Comparison of ENCODE assay signal across 2 cellular contexts in the genomic region with DNA sequence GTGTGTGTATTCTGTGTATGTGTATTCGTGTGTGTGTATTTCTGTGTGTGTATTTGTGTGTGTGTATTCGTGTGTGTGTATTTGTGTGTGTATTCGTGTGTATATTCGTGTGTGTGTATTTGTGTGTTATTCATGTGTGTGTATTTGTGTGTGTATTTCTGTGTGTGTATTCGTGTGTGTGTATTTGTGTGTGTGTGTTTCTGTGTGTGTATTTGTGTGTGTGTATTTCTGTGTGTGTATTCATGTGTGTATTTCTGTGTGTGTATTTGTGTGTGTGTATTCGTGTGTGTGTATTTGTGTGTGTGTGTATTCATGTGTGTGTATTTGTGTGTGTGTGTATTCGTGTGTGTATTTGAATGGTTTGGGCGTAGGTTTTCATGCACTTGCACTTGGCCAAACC.
TF ChIP-seq lines count a peak whose summit lies in the region.

No MANE protein-coding gene starts in this region.

TF ChIP-seq in HepG2, 621 proteins besides CTCF, POLR2A, EP300 and RAD21:
- TF ChIP-seq, protein P1, sequence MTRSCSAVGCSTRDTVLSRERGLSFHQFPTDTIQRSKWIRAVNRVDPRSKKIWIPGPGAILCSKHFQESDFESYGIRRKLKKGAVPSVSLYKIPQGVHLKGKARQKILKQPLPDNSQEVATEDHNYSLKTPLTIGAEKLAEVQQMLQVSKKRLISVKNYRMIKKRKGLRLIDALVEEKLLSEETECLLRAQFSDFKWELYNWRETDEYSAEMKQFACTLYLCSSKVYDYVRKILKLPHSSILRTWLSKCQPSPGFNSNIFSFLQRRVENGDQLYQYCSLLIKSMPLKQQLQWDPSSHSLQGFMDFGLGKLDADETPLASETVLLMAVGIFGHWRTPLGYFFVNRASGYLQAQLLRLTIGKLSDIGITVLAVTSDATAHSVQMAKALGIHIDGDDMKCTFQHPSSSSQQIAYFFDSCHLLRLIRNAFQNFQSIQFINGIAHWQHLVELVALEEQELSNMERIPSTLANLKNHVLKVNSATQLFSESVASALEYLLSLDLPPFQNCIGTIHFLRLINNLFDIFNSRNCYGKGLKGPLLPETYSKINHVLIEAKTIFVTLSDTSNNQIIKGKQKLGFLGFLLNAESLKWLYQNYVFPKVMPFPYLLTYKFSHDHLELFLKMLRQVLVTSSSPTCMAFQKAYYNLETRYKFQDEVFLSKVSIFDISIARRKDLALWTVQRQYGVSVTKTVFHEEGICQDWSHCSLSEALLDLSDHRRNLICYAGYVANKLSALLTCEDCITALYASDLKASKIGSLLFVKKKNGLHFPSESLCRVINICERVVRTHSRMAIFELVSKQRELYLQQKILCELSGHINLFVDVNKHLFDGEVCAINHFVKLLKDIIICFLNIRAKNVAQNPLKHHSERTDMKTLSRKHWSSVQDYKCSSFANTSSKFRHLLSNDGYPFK (CRISPR knock-in tag; IDR thresholded peaks at IDR 0.05; ENCODE audit: borderline replicate concordance): no peak
- no peak for TF ChIP-seq GPN1 (CRISPR knock-in tag; IDR thresholded peaks at IDR 0.05; ENCODE audit: borderline replicate concordance)
- TF ChIP-seq SMAD3 (CRISPR knock-in tag; IDR thresholded peaks at IDR 0.05): no peak
- TF ChIP-seq JUN (CRISPR knock-in tag; IDR thresholded peaks at IDR 0.05): no peak
- no peak for TF ChIP-seq SMARCE1 (IDR thresholded peaks at IDR 0.05; ENCODE audit: borderline replicate concordance)
- no peak for TF ChIP-seq HES4 (CRISPR knock-in tag; IDR thresholded peaks at IDR 0.05; ENCODE audit: borderline replicate concordance)
- TF ChIP-seq, protein P2, sequence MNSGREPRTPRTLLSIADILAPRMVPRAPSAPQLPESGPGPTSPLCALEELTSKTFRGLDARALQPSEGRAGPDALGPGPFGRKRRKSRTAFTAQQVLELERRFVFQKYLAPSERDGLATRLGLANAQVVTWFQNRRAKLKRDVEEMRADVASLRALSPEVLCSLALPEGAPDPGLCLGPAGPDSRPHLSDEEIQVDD (CRISPR knock-in tag; IDR thresholded peaks at IDR 0.05; ENCODE audit: borderline replicate concordance): no peak
- TF ChIP-seq SNAPC2 (CRISPR knock-in tag; IDR thresholded peaks at IDR 0.05): no peak
- TF ChIP-seq, protein P3, sequence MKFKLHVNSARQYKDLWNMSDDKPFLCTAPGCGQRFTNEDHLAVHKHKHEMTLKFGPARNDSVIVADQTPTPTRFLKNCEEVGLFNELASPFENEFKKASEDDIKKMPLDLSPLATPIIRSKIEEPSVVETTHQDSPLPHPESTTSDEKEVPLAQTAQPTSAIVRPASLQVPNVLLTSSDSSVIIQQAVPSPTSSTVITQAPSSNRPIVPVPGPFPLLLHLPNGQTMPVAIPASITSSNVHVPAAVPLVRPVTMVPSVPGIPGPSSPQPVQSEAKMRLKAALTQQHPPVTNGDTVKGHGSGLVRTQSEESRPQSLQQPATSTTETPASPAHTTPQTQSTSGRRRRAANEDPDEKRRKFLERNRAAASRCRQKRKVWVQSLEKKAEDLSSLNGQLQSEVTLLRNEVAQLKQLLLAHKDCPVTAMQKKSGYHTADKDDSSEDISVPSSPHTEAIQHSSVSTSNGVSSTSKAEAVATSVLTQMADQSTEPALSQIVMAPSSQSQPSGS (CRISPR knock-in tag; IDR thresholded peaks at IDR 0.05): no peak
- TF ChIP-seq, protein P4, sequence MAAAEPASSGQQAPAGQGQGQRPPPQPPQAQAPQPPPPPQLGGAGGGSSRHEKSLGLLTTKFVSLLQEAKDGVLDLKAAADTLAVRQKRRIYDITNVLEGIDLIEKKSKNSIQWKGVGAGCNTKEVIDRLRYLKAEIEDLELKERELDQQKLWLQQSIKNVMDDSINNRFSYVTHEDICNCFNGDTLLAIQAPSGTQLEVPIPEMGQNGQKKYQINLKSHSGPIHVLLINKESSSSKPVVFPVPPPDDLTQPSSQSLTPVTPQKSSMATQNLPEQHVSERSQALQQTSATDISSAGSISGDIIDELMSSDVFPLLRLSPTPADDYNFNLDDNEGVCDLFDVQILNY (CRISPR knock-in tag; conservative IDR thresholded peaks at IDR 0.05): no peak

TF ChIP-seq in H1, 55 proteins besides CTCF, POLR2A, EP300 and RAD21:
- TF ChIP-seq TEAD4 (IDR thresholded peaks at IDR 0.05; ENCODE audit: low read depth, low read length) (no peak), PHF8 (conservative IDR thresholded peaks at IDR 0.05; ENCODE audit: low read depth, low read length) (no peak), SUZ12 (IDR thresholded peaks at IDR 0.05; ENCODE audit: low read length) (no peak), SIX5 (IDR thresholded peaks at IDR 0.05; ENCODE audit: low read depth, low read length) (no peak), FOSL1 (IDR thresholded peaks at IDR 0.05; ENCODE audit: insufficient read depth, low read depth, low read length) (no peak), MAFK (IDR thresholded peaks at IDR 0.05; ENCODE audit: low read depth, low read length) (no peak), EZH2 (IDR thresholded peaks at IDR 0.05; ENCODE audit: low read depth, low read length, severe bottlenecking) (no peak), RBBP5 (IDR thresholded peaks at IDR 0.05; ENCODE audit: borderline replicate concordance, low read depth, low read length) (no peak), ASH2L (IDR thresholded peaks at IDR 0.05; ENCODE audit: low read length) (no peak), GABPA (IDR thresholded peaks at IDR 0.05; ENCODE audit: borderline replicate concordance, insufficient read depth, low read length) (no peak), SIN3A (conservative IDR thresholded peaks at IDR 0.05 in 1 of 2, IDR thresholded peaks at IDR 0.05 in 1 of 2; ENCODE audit: low read depth in 1 of 2, low read length in 2 of 2) (no peak), SP2 (IDR thresholded peaks at IDR 0.05; ENCODE audit: low read length) (no peak), KDM1A (IDR thresholded peaks at IDR 0.05; ENCODE audit: borderline replicate concordance, low read length) (no peak), CBX5 (IDR thresholded peaks at IDR 0.05; ENCODE audit: low read depth, low read length) (no peak), NANOG (IDR thresholded peaks at IDR 0.05; ENCODE audit: insufficient read depth, low read depth, low read length, poor library complexity, severe bottlenecking) (no peak)
- TF ChIP-seq, protein P5, sequence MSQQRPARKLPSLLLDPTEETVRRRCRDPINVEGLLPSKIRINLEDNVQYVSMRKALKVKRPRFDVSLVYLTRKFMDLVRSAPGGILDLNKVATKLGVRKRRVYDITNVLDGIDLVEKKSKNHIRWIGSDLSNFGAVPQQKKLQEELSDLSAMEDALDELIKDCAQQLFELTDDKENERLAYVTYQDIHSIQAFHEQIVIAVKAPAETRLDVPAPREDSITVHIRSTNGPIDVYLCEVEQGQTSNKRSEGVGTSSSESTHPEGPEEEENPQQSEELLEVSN (IDR thresholded peaks at IDR 0.05): no peak
